Comparison of ENCODE assay signal across 9 cellular contexts in the genomic region with DNA sequence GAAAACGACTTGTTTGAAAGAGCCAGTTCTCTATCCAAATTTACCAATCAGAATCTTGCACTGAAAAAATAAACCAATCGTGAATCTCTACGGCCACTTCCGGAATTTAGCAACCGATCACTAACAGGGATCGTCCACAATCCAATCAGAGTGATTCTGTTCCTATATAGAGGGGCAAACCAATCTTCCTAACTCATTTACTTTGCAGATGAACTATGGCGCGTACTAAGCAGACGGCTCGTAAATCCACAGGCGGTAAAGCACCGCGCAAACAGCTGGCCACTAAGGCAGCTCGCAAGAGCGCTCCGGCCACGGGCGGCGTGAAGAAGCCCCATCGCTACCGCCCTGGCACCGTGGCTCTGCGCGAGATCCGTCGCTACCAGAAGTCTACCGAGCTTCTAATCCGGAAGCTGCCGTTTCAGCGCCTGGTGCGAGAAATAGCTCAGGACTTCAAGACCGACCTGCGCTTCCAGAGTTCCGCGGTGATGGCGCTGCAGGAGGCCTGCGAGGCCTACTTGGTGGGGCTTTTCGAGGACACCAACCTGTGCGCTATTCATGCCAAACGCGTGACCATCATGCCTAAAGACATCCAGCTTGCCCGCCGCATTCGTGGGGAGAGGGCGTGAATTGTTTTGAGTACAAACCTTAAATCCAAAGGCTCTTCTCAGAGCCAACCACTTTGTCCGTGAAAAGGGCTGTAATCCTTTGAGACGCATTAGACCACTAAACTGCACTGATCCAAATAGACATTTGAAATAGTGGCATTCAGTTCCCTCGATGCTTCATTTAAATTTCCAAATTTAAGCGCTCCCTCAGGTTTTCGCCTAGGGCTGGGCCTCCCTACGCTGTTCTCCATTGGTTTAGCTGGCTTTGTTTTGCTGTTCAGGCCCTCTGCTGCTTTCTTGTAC.
DNase-seq lines count a peak whose midpoint lies in the region; ATAC-seq, FAIRE-seq and TF ChIP-seq lines count a peak whose summit lies in the region.
"Had no signal": no experiment of that assay in that cellular context is flagged by ENCODE, and none has a peak within 500 bp of the region (broad histone marks: within the 10 kb centered on the region; RNA-seq: fewer than 3 reads in every experiment).

No MANE protein-coding gene starts in this region.

- no peaks in the 10 kb centered on the region for H3K27me3 Mint-ChIP-seq in astrocyte (ENCODE audit: low read depth, unreplicated experiment)

- peak; percentile 95 for DNase-seq in astrocyte (ENCODE audit: low read depth)
- no peak for DNase-seq in iPS DF 6.9 (ENCODE audit: low read depth, low spot score)
- no peak for DNase-seq in 8988T
- DNase-seq in NCI-H82 (lab: John Stamatoyannopoulos, UW): no peak
- DNase-seq in activated CD4-positive, alpha-beta T cell treated with anti-CD3 and anti-CD28 coated beads for 4 hours: no peak
- DNase-seq: KBM-7 had no signal

- no CpG with 5 or more reads among the region's 51 CpGs for WGBS in iPS DF 6.9 (ENCODE audit: insufficient coverage, insufficient read length)

- H3K36me3 ChIP-seq in astrocyte (ENCODE audit: insufficient read depth, low read length): no peaks in the 10 kb centered on the region
- H3K36me3 ChIP-seq in iPS DF 6.9 (ENCODE audit: control insufficient read depth, insufficient read depth, low read length): no peaks in the 10 kb centered on the region
- H3K36me3 ChIP-seq in skeletal muscle tissue (ENCODE audit: control insufficient read depth in 3 of 3, insufficient read depth in 3 of 3, low read length in 3 of 3): no peaks in the 10 kb centered on the region

- H2AFZ ChIP-seq in astrocyte (ENCODE audit: low read depth, low read length): peak overlapping the region; percentile 65

- peak overlapping the region; percentile 87 for H3K4me3 ChIP-seq in astrocyte (ENCODE audit: insufficient read depth, low read depth, low read length)
- peak overlapping the region; percentile 91 for H3K4me3 ChIP-seq in iPS DF 6.9 (ENCODE audit: low read length)
- H3K4me3 ChIP-seq in skeletal muscle tissue (ENCODE audit: low read length in 3 of 3): peak overlapping the region in 2 of 3 donors; percentile 13 to 82

- no peaks in the 10 kb centered on the region for H3K9me3 Mint-ChIP-seq in astrocyte (ENCODE audit: unreplicated experiment)

- no peak for TF ChIP-seq CTCF in astrocyte (IDR thresholded peaks at IDR 0.05; ENCODE audit: insufficient read depth, low read depth, low read length)

- H3K9me3 ChIP-seq in astrocyte (ENCODE audit: insufficient read depth, low read depth, low read length) (no peaks in the 10 kb centered on the region), iPS DF 6.9 (ENCODE audit: control insufficient read depth, insufficient read depth, low read length) (no peaks in the 10 kb centered on the region), skeletal muscle tissue (ENCODE audit: control insufficient read depth in 3 of 3, low read length in 3 of 3) (peaks cover 0 to 4% (median 2%) of the 10 kb centered on the region in 3 donors)

- H3K79me2 ChIP-seq in astrocyte (ENCODE audit: insufficient read depth, low read length): no peaks in the 10 kb centered on the region

- peak; percentile 90 for FAIRE-seq in astrocyte (lab: Jason Lieb, UNC)

- H3K27ac ChIP-seq in astrocyte (ENCODE audit: low read depth, low read length): peak overlapping the region; percentile 97
- H3K27ac ChIP-seq in iPS DF 6.9 (ENCODE audit: low read length): peak overlapping the region; percentile 92
- no peak overlapping the region for H3K27ac ChIP-seq in skeletal muscle tissue (ENCODE audit: low read depth, low read length)

- TF ChIP-seq POLR2A in GM18951 (IDR thresholded peaks at IDR 0.05; ENCODE audit: extremely low read depth, insufficient read depth, insufficient read length): peak; percentile 36

- H3K27ac Mint-ChIP-seq in astrocyte (ENCODE audit: unreplicated experiment): no peak overlapping the region

- no peaks in the 10 kb centered on the region for H3K36me3 Mint-ChIP-seq in astrocyte (ENCODE audit: low read depth, unreplicated experiment)

- H3K27me3 ChIP-seq in astrocyte (ENCODE audit: insufficient read depth, low read length) (no peaks in the 10 kb centered on the region), iPS DF 6.9 (ENCODE audit: control insufficient read depth, insufficient read depth, low read length) (no peaks in the 10 kb centered on the region), skeletal muscle tissue (ENCODE audit: control insufficient read depth in 3 of 3, insufficient read depth in 3 of 3, low read length in 3 of 3) (peaks cover 31 to 63% (median 51%) of the 10 kb centered on the region in 3 donors)

- H3K4me1 ChIP-seq in astrocyte (ENCODE audit: insufficient read depth, low read length): peaks cover 14% of the 10 kb centered on the region
- H3K4me1 ChIP-seq in iPS DF 6.9 (ENCODE audit: control insufficient read depth, insufficient read depth, low read length): no peaks in the 10 kb centered on the region; the same call in 1 of the 2 replicates
- H3K4me1 ChIP-seq in skeletal muscle tissue (ENCODE audit: control insufficient read depth in 3 of 3, insufficient read depth in 3 of 3, low read length in 3 of 3): peaks cover 0 to 2% (median 0%) of the 10 kb centered on the region in 3 donors

- H3K9ac ChIP-seq in astrocyte (ENCODE audit: low read length) (peak overlapping the region; percentile 90), skeletal muscle tissue (ENCODE audit: low read depth in 1 of 3, low read length in 3 of 3) (no peak overlapping the region)

- no peak overlapping the region for H3K4me3 Mint-ChIP-seq in astrocyte (ENCODE audit: unreplicated experiment)

- H3K4me1 Mint-ChIP-seq in astrocyte (ENCODE audit: low read depth, unreplicated experiment): no peaks in the 10 kb centered on the region

- H4K20me1 ChIP-seq in astrocyte (ENCODE audit: insufficient read depth, low read length): no peaks in the 10 kb centered on the region

- in situ Hi-C loops in GM18951 (cut with MboI; ENCODE audit: low sequenced_read_pairs, unreplicated experiment): loop anchor here (25.0 kb wide), 1 partner anchor 1587 kb away; a partner anchor contains a TSS

- H3K4me2 ChIP-seq in astrocyte (ENCODE audit: low read length): peak overlapping the region; percentile 90

- ATAC-seq in HG03432 (IDR thresholded peaks at IDR 0.05; ENCODE audit: unreplicated experiment): no peak
